Comparison of ENCODE assay signal across 31 cellular contexts in genomic region chr17:70863436-70864248, GRCh38.
DNase-seq lines count a peak whose midpoint lies in the region; ATAC-seq and TF ChIP-seq lines count a peak whose summit lies in the region.
"Had no signal": no experiment of that assay in that cellular context is flagged by ENCODE, and none has a peak within 500 bp of the region (broad histone marks: within the 10 kb centered on the region; RNA-seq: fewer than 3 reads in every experiment).

No MANE protein-coding gene starts in this region.

- DNase-seq in MG63 (peak; percentile 12), fibroblast of pulmonary artery (ENCODE audit: low read depth) (peak; percentile 91), dorsolateral prefrontal cortex (no peak), RWPE1 (ENCODE audit: low spot score) (no peak)
- DNase-seq in effector memory CD8-positive, alpha-beta T cell = no peak
- DNase-seq: ACHN; activated CD4-positive, CD25-positive, alpha-beta regulatory T cell; activated CD8-positive, alpha-beta memory T cell treated with anti-CD3 and anti-CD28 coated beads, Interleukin-2, amount 10 ng/mL, durations not matched to agents 7 days and 5 days; activated gamma-delta T cell treated with Interleukin-2 at 50 U/mL for 16 hours; activated naive CD8-positive, alpha-beta T cell treated with anti-CD3 and anti-CD28 coated beads, Interleukin-2, amount 10 ng/mL, durations not matched to agents 7 days and 5 days; activated T-cell treated with anti-CD3 and anti-CD28 coated beads, Interleukin-2, amount 50 U/mL, for 4 hours; BE2C; CD8-positive, alpha-beta memory T cell; dermis blood vessel endothelial cell; DMS153; esophagus squamous epithelium; MV-4-11; NCI-H1436 treated with DMSO at 0.1 percent for 48 hours; NCI-H2081 treated with DMSO at 0.1 percent for 48 hours; NCI-H774; retina; spleen; stimulated activated CD4-positive, alpha-beta T cell treated with anti-CD3 and anti-CD28 coated beads, Interleukin-2, amount 100 ng/mL, for 24 hours had no signal

- H3K4me1 ChIP-seq in ACC112 (ENCODE audit: control insufficient read depth, insufficient read depth, low read length, unreplicated experiment) (peaks cover 7% of the 10 kb centered on the region), liver (ENCODE audit: control insufficient read depth in 4 of 4, insufficient read depth in 4 of 4, low read length in 3 of 4) (no peaks in the 10 kb centered on the region)
- H3K4me1 ChIP-seq: BE2C, esophagus squamous epithelium, spleen had no signal

- H3K4me1 Mint-ChIP-seq in effector memory CD8-positive, alpha-beta T cell (ENCODE audit: low read depth in 2 of 2) = no peaks in the 10 kb centered on the region
- H3K4me1 Mint-ChIP-seq: activated CD8-positive, alpha-beta memory T cell treated with anti-CD3 and anti-CD28 coated beads, Interleukin-2, amount 10 ng/mL, durations not matched to agents 7 days and 5 days; activated naive CD8-positive, alpha-beta T cell treated with anti-CD3 and anti-CD28 coated beads, Interleukin-2, amount 10 ng/mL, durations not matched to agents 7 days and 5 days; CD8-positive, alpha-beta memory T cell; central memory CD8-positive, alpha-beta T cell had no signal

- TF ChIP-seq CTCF in fibroblast of pulmonary artery (IDR thresholded peaks at IDR 0.05; ENCODE audit: low read length, missing control alignments) (no peak), liver (IDR thresholded peaks at IDR 0.05; ENCODE audit: low read depth, low read length, missing input control) (no peak), dorsolateral prefrontal cortex (IDR thresholded peaks at IDR 0.05 in 54 of 56, conservative IDR thresholded peaks at IDR 0.05 in 2 of 56; ENCODE audit: low read depth in 1 of 56, partially characterized antibody in 56 of 56) (no peak), RWPE1 (conservative IDR thresholded peaks at IDR 0.05; ENCODE audit: low read depth) (no peak)

- WGBS in liver = 73% methylated on average over 8 of the region's 8 CpGs

- no peak overlapping the region for H3K4me3 Mint-ChIP-seq in effector memory CD8-positive, alpha-beta T cell
- H3K4me3 Mint-ChIP-seq: activated CD8-positive, alpha-beta memory T cell treated with anti-CD3 and anti-CD28 coated beads, Interleukin-2, amount 10 ng/mL, durations not matched to agents 7 days and 5 days; activated naive CD8-positive, alpha-beta T cell treated with anti-CD3 and anti-CD28 coated beads, Interleukin-2, amount 10 ng/mL, durations not matched to agents 7 days and 5 days; activated T-cell treated with anti-CD3 and anti-CD28 coated beads, Interleukin-2, amount 50 U/mL, for 4 hours; CD8-positive, alpha-beta memory T cell; central memory CD8-positive, alpha-beta T cell; stimulated activated naive CD8-positive, alpha-beta T cell treated with anti-CD3 and anti-CD28 coated beads, Interleukin-15, Interleukin-2, amounts not matched to agents 100 ng/mL and 50 ng/mL, for 24 hours; T-helper 1 cell treated with Interleukin-12 subunit alpha and Interleukin-12 subunit beta and Interleukin-4 antibody, amounts not matched to agents 30 μg/mL and 1 μg/mL, for 36 hours had no signal

- no peaks in the 10 kb centered on the region for H3K36me3 Mint-ChIP-seq in effector memory CD8-positive, alpha-beta T cell (ENCODE audit: insufficient read depth)
- H3K36me3 Mint-ChIP-seq: activated CD8-positive, alpha-beta memory T cell treated with anti-CD3 and anti-CD28 coated beads, Interleukin-2, amount 10 ng/mL, durations not matched to agents 7 days and 5 days; activated naive CD8-positive, alpha-beta T cell treated with anti-CD3 and anti-CD28 coated beads, Interleukin-2, amount 10 ng/mL, durations not matched to agents 7 days and 5 days; CD8-positive, alpha-beta memory T cell had no signal

- no peaks in the 10 kb centered on the region for H3K79me2 ChIP-seq in ACC112 (ENCODE audit: control insufficient read depth, insufficient read depth, low read length, unreplicated experiment)
- H3K79me2 ChIP-seq: hepatocyte had no signal

- H3K27me3 ChIP-seq in ACC112 (ENCODE audit: insufficient read depth, low read length) (no peaks in the 10 kb centered on the region), MG63 (no peaks in the 10 kb centered on the region), liver (ENCODE audit: control insufficient read depth in 4 of 4, insufficient read depth in 4 of 4, low read length in 3 of 4) (no peaks in the 10 kb centered on the region), dorsolateral prefrontal cortex (no peaks in the 10 kb centered on the region)
- H3K27me3 ChIP-seq: BE2C, esophagus squamous epithelium, hepatocyte, spleen had no signal

- no peaks in the 10 kb centered on the region for H3K27me3 Mint-ChIP-seq in effector memory CD8-positive, alpha-beta T cell
- H3K27me3 Mint-ChIP-seq: activated CD8-positive, alpha-beta memory T cell treated with anti-CD3 and anti-CD28 coated beads, Interleukin-2, amount 10 ng/mL, durations not matched to agents 7 days and 5 days; activated naive CD8-positive, alpha-beta T cell treated with anti-CD3 and anti-CD28 coated beads, Interleukin-2, amount 10 ng/mL, durations not matched to agents 7 days and 5 days; CD8-positive, alpha-beta memory T cell; central memory CD8-positive, alpha-beta T cell; stimulated activated naive CD8-positive, alpha-beta T cell treated with anti-CD3 and anti-CD28 coated beads, Interleukin-15, Interleukin-2, amounts not matched to agents 100 ng/mL and 50 ng/mL, for 24 hours had no signal

- H3K9me3 Mint-ChIP-seq in effector memory CD8-positive, alpha-beta T cell = peaks cover 0 to 11% of the 10 kb centered on the region in 2 donors

- H3K27ac Mint-ChIP-seq in effector memory CD8-positive, alpha-beta T cell = no peak overlapping the region
- H3K27ac Mint-ChIP-seq: activated CD8-positive, alpha-beta memory T cell treated with anti-CD3 and anti-CD28 coated beads, Interleukin-2, amount 10 ng/mL, durations not matched to agents 7 days and 5 days; activated naive CD8-positive, alpha-beta T cell treated with anti-CD3 and anti-CD28 coated beads, Interleukin-2, amount 10 ng/mL, durations not matched to agents 7 days and 5 days; CD8-positive, alpha-beta memory T cell; stimulated activated naive CD8-positive, alpha-beta T cell treated with anti-CD3 and anti-CD28 coated beads, Interleukin-15, Interleukin-2, amounts not matched to agents 100 ng/mL and 50 ng/mL, for 24 hours; T-helper 1 cell treated with Interleukin-12 subunit alpha and Interleukin-12 subunit beta and Interleukin-4 antibody, amounts not matched to agents 30 μg/mL and 1 μg/mL, for 36 hours had no signal

- H3K36me3 ChIP-seq in ACC112 (ENCODE audit: insufficient read depth, low read length) = no peaks in the 10 kb centered on the region
- H3K36me3 ChIP-seq in MG63 = no peaks in the 10 kb centered on the region
- no peaks in the 10 kb centered on the region for H3K36me3 ChIP-seq in liver (ENCODE audit: control insufficient read depth in 4 of 4, insufficient read depth in 3 of 4, low read depth in 1 of 4, low read length in 3 of 4)
- H3K36me3 ChIP-seq: BE2C, esophagus squamous epithelium, spleen, thoracic aorta had no signal

- intact Hi-C loops in dorsolateral prefrontal cortex (cut with DNase I) = no loop called here

- H2AFZ ChIP-seq in ACC112 (ENCODE audit: low read length, unreplicated experiment) = peak overlapping the region; percentile 57
- H2AFZ ChIP-seq: hepatocyte had no signal

- H3K9me3 ChIP-seq in MG63 (no peaks in the 10 kb centered on the region; the same call in 1 of the 2 replicates), liver (ENCODE audit: control insufficient read depth in 4 of 4, low read length in 3 of 4) (no peaks in the 10 kb centered on the region)
- H3K9me3 ChIP-seq: BE2C, esophagus squamous epithelium, thoracic aorta had no signal

- no peak overlapping the region for H3K9ac ChIP-seq in liver (ENCODE audit: low read depth in 1 of 2, low read length in 2 of 2)

- ATAC-seq in effector memory CD8-positive, alpha-beta T cell (replicated peaks) = no peak
- ATAC-seq: activated CD8-positive, alpha-beta memory T cell treated with anti-CD3 and anti-CD28 coated beads, Interleukin-2, amount 10 ng/mL, durations not matched to agents 7 days and 5 days; activated T-cell treated with anti-CD3 and anti-CD28 coated beads, Interleukin-2, amount 50 U/mL, for 4 hours had no signal

- H3K4me3 ChIP-seq in ACC112 (ENCODE audit: low read depth, low read length) = no peak overlapping the region
- no peak overlapping the region for H3K4me3 ChIP-seq in MG63
- no peak overlapping the region for H3K4me3 ChIP-seq in fibroblast of pulmonary artery (replicated peaks; ENCODE audit: low read depth, low read length)
- H3K4me3 ChIP-seq in liver (ENCODE audit: low read depth in 1 of 3, low read length in 3 of 3) = no peak overlapping the region
- H3K4me3 ChIP-seq in dorsolateral prefrontal cortex = no peak overlapping the region
- H3K4me3 ChIP-seq: esophagus squamous epithelium, hepatocyte, SK-N-MC, spleen, thoracic aorta had no signal

- H3K27ac ChIP-seq in ACC112 (ENCODE audit: low read depth, low read length) (peak overlapping the region; percentile 66), liver (ENCODE audit: low read depth in 1 of 2, low read length in 2 of 2) (peak overlapping the region in 1 of 2 donors; percentile 59), dorsolateral prefrontal cortex (no peak overlapping the region), RWPE1 (no peak overlapping the region)
- H3K27ac ChIP-seq: esophagus squamous epithelium, hepatocyte, SK-N-MC, spleen, thoracic aorta had no signal

- no peak for TF ChIP-seq RAD21 in liver (IDR thresholded peaks at IDR 0.05)

- POLR2A ChIA-PET in RWPE1 (lab: Yijun Ruan, JAX; ENCODE audit: low non-redundant PET) = no interaction called here

- CTCF ChIA-PET in RWPE1 (lab: Yijun Ruan, JAX) = interaction anchor here (0.6 kb wide), 1 partner anchor 1896 kb away, joined by 3 read pairs; no protein-coding TSS in a partner anchor

TF ChIP-seq in liver, 16 proteins besides CTCF, POLR2A, EP300 and RAD21:
- TF ChIP-seq ATF3 (IDR thresholded peaks at IDR 0.05) (peak; percentile 35), HNF4A (conservative IDR thresholded peaks at IDR 0.05) (peak; percentile 29 to 36), FOXA1 (IDR thresholded peaks at IDR 0.05) (no peak), JUND (IDR thresholded peaks at IDR 0.05) (peak; percentile 42 to 51), GABPA (IDR thresholded peaks at IDR 0.05 in 1 of 2, conservative IDR thresholded peaks at IDR 0.05 in 1 of 2) (no peak)

Comparison
In these comparisons a context has a peak if more than half of its experiments do, and no peak if none do; other contexts are left out.
1. DNase-seq: peak in MG63 (single experiment) and fibroblast of pulmonary artery (single experiment); none in dorsolateral prefrontal cortex (0 of 10), RWPE1 (single experiment) and effector memory CD8-positive, alpha-beta T cell (0 of 3).